ENCODE assay signal across 8 cellular contexts in genomic region chr3:51538459-51539290, GRCh38. TPM values are rescaled to one million over a fixed set of nuclear protein-coding genes. Genes with fewer than 3 reads are reported as not detected.
DNase-seq lines count a peak whose midpoint lies in the region; TF ChIP-seq lines count a peak whose summit lies in the region.

RAD54L2 (plus strand) TSS chr3:51538719; CDS start chr3:51590421, 51,702 bp downstream.

- DNase-seq in HCEC 1CT (peak; percentile 84), MV-4-11 (lab: John Stamatoyannopoulos, UW) (peak; percentile 55), amniotic stem cell (lab: John Stamatoyannopoulos, UW) (peak; percentile 32), left ventricle myocardium inferior (peak; percentile 86), prostate gland (ENCODE audit: low spot score) (peak; percentile 69), ureter (ENCODE audit: low spot score) (peak; percentile 82)

- H3K9me3 Mint-ChIP-seq in T-helper 1 cell treated with Interleukin-12 subunit alpha and Interleukin-12 subunit beta and Interleukin-4 antibody, amounts not matched to agents 30 μg/mL and 1 μg/mL, for 36 hours: no peaks in the 10 kb centered on the region

- H3K36me3 ChIP-seq in left ventricle myocardium inferior (peaks cover 13% of the 10 kb centered on the region), prostate gland (no peaks in the 10 kb centered on the region)

- peak within 1 kb of the TSS; percentile 88 for H3K27ac Mint-ChIP-seq in T-helper 1 cell treated with Interleukin-12 subunit alpha and Interleukin-12 subunit beta and Interleukin-4 antibody, amounts not matched to agents 30 μg/mL and 1 μg/mL, for 36 hours

- peak within 1 kb of the TSS; percentile 90 for H3K27ac ChIP-seq in left ventricle myocardium inferior (replicated peaks)
- H3K27ac ChIP-seq in prostate gland: peak within 1 kb of the TSS; percentile 86

- intact Hi-C loops in left ventricle myocardium inferior (cut with micrococcal nuclease): no loop called here
- intact Hi-C loops in prostate gland (cut with DNase I): no loop called here

- TF ChIP-seq POLR2A in GM10847 (IDR thresholded peaks at IDR 0.05; ENCODE audit: extremely low read depth, insufficient read length): peak; percentile 50
- peak; percentile 44 for TF ChIP-seq POLR2A in prostate gland (IDR thresholded peaks at IDR 0.05)

- peaks cover 2% of the 10 kb centered on the region for H3K36me3 Mint-ChIP-seq in T-helper 1 cell treated with Interleukin-12 subunit alpha and Interleukin-12 subunit beta and Interleukin-4 antibody, amounts not matched to agents 30 μg/mL and 1 μg/mL, for 36 hours (ENCODE audit: low read depth)

- H3K4me3 ChIP-seq in left ventricle myocardium inferior (peak within 1 kb of the TSS; percentile 91), prostate gland (peak within 1 kb of the TSS; percentile 91 to 95)

- H3K9me3 ChIP-seq in left ventricle myocardium inferior (replicated peaks) (no peaks in the 10 kb centered on the region), prostate gland (no peaks in the 10 kb centered on the region)

- H3K27me3 Mint-ChIP-seq in T-helper 1 cell treated with Interleukin-12 subunit alpha and Interleukin-12 subunit beta and Interleukin-4 antibody, amounts not matched to agents 30 μg/mL and 1 μg/mL, for 36 hours (ENCODE audit: low read depth): no peaks in the 10 kb centered on the region

- TF ChIP-seq CTCF in left ventricle myocardium inferior (IDR thresholded peaks at IDR 0.05; ENCODE audit: borderline replicate concordance) (peak; percentile 55), prostate gland (IDR thresholded peaks at IDR 0.05) (peak in 3 of 4 experiments; percentile 21 to 49 (median 40))

- under 1% methylated on average over 52 of the region's 91 CpGs for WGBS in prostate gland

- H3K4me1 ChIP-seq in left ventricle myocardium inferior: peaks cover 41% of the 10 kb centered on the region
- H3K4me1 ChIP-seq in prostate gland (replicated peaks): peaks cover 8% of the 10 kb centered on the region

- H3K4me1 Mint-ChIP-seq in T-helper 1 cell treated with Interleukin-12 subunit alpha and Interleukin-12 subunit beta and Interleukin-4 antibody, amounts not matched to agents 30 μg/mL and 1 μg/mL, for 36 hours (ENCODE audit: low read depth): peaks cover 29% of the 10 kb centered on the region

- peak within 1 kb of the TSS; percentile 90 for H3K4me3 Mint-ChIP-seq in T-helper 1 cell treated with Interleukin-12 subunit alpha and Interleukin-12 subunit beta and Interleukin-4 antibody, amounts not matched to agents 30 μg/mL and 1 μg/mL, for 36 hours

- H3K27me3 ChIP-seq in left ventricle myocardium inferior (ENCODE audit: low read depth) (no peaks in the 10 kb centered on the region), prostate gland (replicated peaks; ENCODE audit: insufficient read depth) (no peaks in the 10 kb centered on the region)

RNA-seq across cellular contexts. Expression of gene RAD54L2, which starts in this region (rescaled TPM):
- 9.8 TPM for total RNA-seq in left ventricle myocardium inferior
- 10 to 100 TPM; 12.9 to 33.1 TPM for total RNA-seq in prostate gland
- total RNA-seq in ureter: 29.9 TPM

Comparison
In these comparisons a context has a peak if more than half of its experiments do, and no peak if none do; other contexts are left out.
1. Peak in every context shown above with its lines: DNase-seq, H3K4me3 ChIP-seq and H3K27ac ChIP-seq.
2. DNase-seq: peak in every context shown above with its lines; median percentile 86 in left ventricle myocardium inferior; 84 in HCEC 1CT; 82 in ureter; 69 in prostate gland; 55 in MV-4-11; 32 in amniotic stem cell.